In the genomic region with DNA sequence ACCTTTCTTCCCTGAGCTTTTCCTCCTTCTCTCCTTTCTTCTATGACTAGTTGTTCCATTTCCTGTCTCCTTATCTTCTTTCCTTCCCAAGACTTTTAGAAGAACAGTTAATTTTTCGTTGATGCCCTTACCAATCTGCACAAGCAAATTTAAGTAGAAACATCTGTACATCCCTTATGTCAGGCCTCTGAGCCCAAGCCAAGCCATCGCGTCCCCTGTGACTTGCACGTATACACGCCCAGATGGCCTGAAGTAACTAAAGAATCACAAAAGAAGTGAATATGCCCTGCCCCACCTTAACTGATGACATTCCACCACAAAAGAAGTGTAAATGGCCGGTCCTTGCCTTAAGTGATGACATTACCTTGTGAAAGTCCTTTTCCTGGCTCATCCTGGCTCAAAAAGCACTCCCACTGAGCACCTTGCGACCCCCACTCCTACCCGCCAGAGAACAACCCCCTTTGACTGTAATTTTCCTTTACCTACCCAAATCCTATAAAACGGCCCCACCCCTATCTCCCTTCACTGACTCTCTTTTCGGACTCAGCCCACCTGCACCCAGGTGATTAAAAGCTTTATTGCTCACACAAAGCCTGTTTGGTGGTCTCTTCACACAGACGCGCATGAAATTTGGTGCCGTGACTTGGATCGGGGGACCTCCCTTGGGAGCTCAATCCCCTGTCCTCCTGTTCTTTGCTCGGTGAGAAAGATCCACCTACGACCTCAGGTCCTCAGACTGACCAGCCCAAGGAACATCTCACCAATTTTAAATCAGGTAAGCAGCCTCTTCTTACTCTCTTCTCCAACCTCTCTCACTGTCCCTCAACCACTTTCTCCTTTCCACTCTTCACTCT, we compare ENCODE assay signal across 2 cellular contexts. TPM values are rescaled to one million over a fixed set of nuclear protein-coding genes. Genes with fewer than 3 reads are reported as not detected.
"Had no signal": no experiment of that assay in that cellular context is flagged by ENCODE, and none has a peak within 500 bp of the region (broad histone marks: within the 10 kb centered on the region; RNA-seq: fewer than 3 reads in every experiment).

No MANE protein-coding gene starts in this region.

RNA-seq across cellular contexts. Expression of gene SPP1, which starts 53.7 kb away (rescaled TPM):
- total RNA-seq: lung microvascular endothelial cell had no signal
- polyA plus RNA-seq: naive thymus-derived CD8-positive, alpha-beta T cell had no signal
